In genomic region chr1:186605762-186606350, GRCh38 we compare ENCODE assay signal across 7 cellular contexts.
DNase-seq lines count a peak whose midpoint lies in the region; ATAC-seq and TF ChIP-seq lines count a peak whose summit lies in the region.

No MANE protein-coding gene starts in this region.

- in situ Hi-C loops in IMR-90 (cut with MboI; ENCODE audit: low sequenced_read_pairs): no loop called here

- ATAC-seq in IMR-90 (ENCODE audit: low read depth): peak; percentile 88

- TF ChIP-seq CTCF in GM20000 (IDR thresholded peaks at IDR 0.05; ENCODE audit: extremely low read depth, missing control alignments) (peak; percentile 71), IMR-90 (conservative IDR thresholded peaks at IDR 0.05; ENCODE audit: low read depth, low read length) (peak; percentile 68), neural progenitor cell (IDR thresholded peaks at IDR 0.05) (peak; percentile 84)

- H3K9ac ChIP-seq in IMR-90 (ENCODE audit: low read depth, low read length) (no peak overlapping the region), neural progenitor cell (no peak overlapping the region)

- dilution Hi-C loops in IMR-90 (cut with HindIII; ENCODE audit: low sequenced_read_pairs, unreplicated experiment): loop anchor here (25.0 kb wide), 1 partner anchor 381 kb away; no protein-coding TSS in a partner anchor

- no peak overlapping the region for H4K5ac ChIP-seq in IMR-90 (ENCODE audit: low read depth, low read length)

- H3K27me3 ChIP-seq in IMR-90 (ENCODE audit: control insufficient read depth, insufficient read depth, low read length): no peaks in the 10 kb centered on the region
- no peaks in the 10 kb centered on the region for H3K27me3 ChIP-seq in neural progenitor cell

- H3K36me3 ChIP-seq in IMR-90 (ENCODE audit: control insufficient read depth, insufficient read depth, low read length): no peaks in the 10 kb centered on the region
- H3K36me3 ChIP-seq in neural progenitor cell: no peaks in the 10 kb centered on the region

- H3K4ac ChIP-seq in IMR-90 (ENCODE audit: low read depth, low read length): no peak overlapping the region

- peak overlapping the region; percentile 29 for H2AK9ac ChIP-seq in IMR-90 (replicated peaks; ENCODE audit: low read depth, low read length, poor library complexity)

- no peak overlapping the region for H3K56ac ChIP-seq in IMR-90 (ENCODE audit: extremely low read depth, insufficient read depth, low read length)

- WGBS in IMR-90 (ENCODE audit: extremely low coverage in 2 of 2, insufficient read length in 1 of 2), 2 experiments: no CpG with 5 or more reads among the region's 4 CpGs

- no peak overlapping the region for H3K18ac ChIP-seq in IMR-90 (ENCODE audit: low read depth, low read length)

- H3K4me2 ChIP-seq in IMR-90 (ENCODE audit: low read depth, low read length) (no peak overlapping the region), neural progenitor cell (no peak overlapping the region)

- H3K9me1 ChIP-seq in IMR-90 (ENCODE audit: insufficient read depth, low read length): no peaks in the 10 kb centered on the region

- H3K4me1 ChIP-seq in IMR-90 (ENCODE audit: control insufficient read depth, insufficient read depth, low read length) (no peaks in the 10 kb centered on the region), neural progenitor cell (no peaks in the 10 kb centered on the region)

- H3K4me3 ChIP-seq in IMR-90 (ENCODE audit: insufficient read depth, low read depth, low read length): no peak overlapping the region
- no peak overlapping the region for H3K4me3 ChIP-seq in neural progenitor cell

- no peaks in the 10 kb centered on the region for H3K9me3 ChIP-seq in IMR-90 (ENCODE audit: control insufficient read depth, insufficient read depth, low read length)
- no peaks in the 10 kb centered on the region for H3K9me3 ChIP-seq in neural progenitor cell (ENCODE audit: low read depth)

- no peaks in the 10 kb centered on the region for H3K79me2 ChIP-seq in neural progenitor cell (ENCODE audit: low read depth)

- H3K27me3 Mint-ChIP-seq in neural progenitor cell (ENCODE audit: insufficient read depth, low read depth): peaks cover 2% of the 10 kb centered on the region

- H2BK15ac ChIP-seq in IMR-90 (ENCODE audit: low read depth, low read length): no peak overlapping the region

- intact Hi-C loops in IMR-90 (cut with micrococcal nuclease): loop anchor here (1.0 to 5.0 kb wide), 5 partner anchors 76 to 380 kb away; partner anchors contain the start of gene PTGS2

- peak; percentile 79 for DNase-seq in ELR (ENCODE audit: low read depth)
- DNase-seq in GM20000 (ENCODE audit: low spot score): peak; percentile 23
- peak; percentile 59 for DNase-seq in IMR-90
- peak; percentile 46 for DNase-seq in SW480 (ENCODE audit: low spot score)
- peak; percentile 16 for DNase-seq in epithelial cell of prostate (ENCODE audit: low read depth, low spot score)
- peak; percentile 81 for DNase-seq in neural progenitor cell (ENCODE audit: low spot score)
- DNase-seq in GM19238 (ENCODE audit: insufficient read length, low spot score): no peak

- peak; percentile 81 for TF ChIP-seq RAD21 in IMR-90 (IDR thresholded peaks at IDR 0.05; ENCODE audit: low read length)

- H2AFZ ChIP-seq in IMR-90 (replicated peaks; ENCODE audit: low read length, poor library complexity) (peak overlapping the region; percentile 79), neural progenitor cell (replicated peaks) (peak overlapping the region; percentile 90)

- H3K27ac Mint-ChIP-seq in neural progenitor cell: no peak overlapping the region

- H3K36me3 Mint-ChIP-seq in neural progenitor cell: no peaks in the 10 kb centered on the region

- H2BK5ac ChIP-seq in IMR-90 (ENCODE audit: low read depth, low read length, poor library complexity, severe bottlenecking): no peak overlapping the region

- H3K23ac ChIP-seq in IMR-90 (ENCODE audit: low read depth, low read length): no peak overlapping the region

- no peaks in the 10 kb centered on the region for H3K79me1 ChIP-seq in IMR-90 (ENCODE audit: low read depth in 1 of 2, low read length in 2 of 2)

- H3K9me3 Mint-ChIP-seq in neural progenitor cell: peaks cover 3% of the 10 kb centered on the region

- no peak overlapping the region for H3K27ac ChIP-seq in IMR-90 (ENCODE audit: insufficient read depth, low read length)
- no peak overlapping the region for H3K27ac ChIP-seq in epithelial cell of prostate
- no peak overlapping the region for H3K27ac ChIP-seq in neural progenitor cell

- H4K20me1 ChIP-seq in IMR-90 (ENCODE audit: insufficient read depth, low read length): no peaks in the 10 kb centered on the region
- no peaks in the 10 kb centered on the region for H4K20me1 ChIP-seq in neural progenitor cell (ENCODE audit: low read depth)

- H3K4me3 Mint-ChIP-seq in neural progenitor cell: no peak overlapping the region

- H2BK20ac ChIP-seq in IMR-90 (ENCODE audit: low read depth, low read length): no peak overlapping the region

- no peak overlapping the region for H3K14ac ChIP-seq in IMR-90 (replicated peaks; ENCODE audit: low read depth, low read length)

- CTCF ChIA-PET in IMR-90 (lab: Yijun Ruan, JAX): interaction anchor here (0.5 to 1.7 kb wide), 13 partner anchors 74 to 714 kb away, joined by 3 to 7 read pairs (median 3); partner anchors contain the start of gene PTGS2

- no peak overlapping the region for H4K8ac ChIP-seq in IMR-90 (ENCODE audit: low read depth in 2 of 2, low read length in 2 of 2)

- no peaks in the 10 kb centered on the region for H3K4me1 Mint-ChIP-seq in neural progenitor cell

- BruUV-seq in IMR-90 (replicated peaks; lab: Mats Ljungman, UMichigan): no TSS peak

- H2BK120ac ChIP-seq in IMR-90 (ENCODE audit: low read depth, low read length): no peak overlapping the region

- TF ChIP-seq POLR2A in IMR-90 (IDR thresholded peaks at IDR 0.05; ENCODE audit: low read depth, low read length): no peak

- H2AK5ac ChIP-seq in IMR-90 (ENCODE audit: low read depth, low read length): no peak overlapping the region

- H3F3A ChIP-seq in neural progenitor cell (ENCODE audit: low read depth): no peaks in the 10 kb centered on the region

- H4K91ac ChIP-seq in IMR-90 (ENCODE audit: insufficient read depth, low read depth, low read length): no peak overlapping the region

- POLR2A ChIA-PET in IMR-90 (lab: Charles Lee; ENCODE audit: unreplicated experiment): interaction anchor here (0.6 kb wide), 1 partner anchor 62 kb away, joined by 4 read pairs; no protein-coding TSS in a partner anchor

TF ChIP-seq in IMR-90, 13 proteins besides CTCF, POLR2A, EP300 and RAD21:
- TF ChIP-seq SMC3 (IDR thresholded peaks at IDR 0.05; ENCODE audit: low read depth, low read length) (peak; percentile 79), CEBPB (IDR thresholded peaks at IDR 0.05; ENCODE audit: low read depth, low read length) (no peak)
TF ChIP-seq in IMR-90: peak in this region for 1.
